In the genomic region with DNA sequence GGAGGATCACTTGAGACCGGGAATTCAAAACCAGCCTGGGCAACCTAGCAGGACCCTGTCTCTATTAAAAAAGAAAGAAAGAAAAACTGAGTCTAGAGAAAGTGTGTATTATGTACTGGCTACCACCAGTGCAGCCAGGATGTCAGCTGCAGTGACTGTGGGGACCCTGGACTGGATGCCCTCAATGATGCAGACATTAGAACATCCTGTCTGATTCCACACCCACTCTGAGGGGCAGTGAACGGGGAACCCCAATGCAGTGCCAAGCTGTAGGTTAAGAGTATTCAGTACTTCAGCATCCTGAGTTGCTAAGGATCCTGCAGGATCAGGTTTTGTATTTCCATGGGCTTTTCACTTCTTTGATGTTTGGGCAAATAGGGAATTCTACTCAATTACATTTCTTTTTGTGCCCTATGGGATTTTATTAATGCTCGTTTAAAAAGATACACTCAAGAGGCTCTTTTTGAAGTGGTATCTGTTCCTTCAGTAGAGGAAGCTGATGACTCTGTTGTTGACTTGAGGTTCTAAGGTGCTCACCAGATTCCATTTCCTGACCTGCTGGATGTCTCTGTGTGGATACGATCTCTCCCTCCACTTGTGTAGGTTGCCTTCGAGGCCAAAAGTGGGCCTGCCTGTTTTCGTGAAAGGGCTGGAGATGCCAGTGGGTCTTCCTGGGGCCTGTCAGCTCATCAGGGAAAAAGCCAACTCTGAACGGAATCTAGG, we compare ENCODE assay signal across 22 cellular contexts.
"Had no signal": no experiment of that assay in that cellular context is flagged by ENCODE, and none has a peak within 500 bp of the region (broad histone marks: within the 10 kb centered on the region; RNA-seq: fewer than 3 reads in every experiment).

No MANE protein-coding gene starts in this region.

- H3K4me1 ChIP-seq: ascending aorta, breast epithelium, prostate gland, right atrium auricular region, testis had no signal

- H3K9me3 Mint-ChIP-seq: activated T-cell treated with anti-CD3 and anti-CD28 coated beads, Interleukin-2, amount 50 U/mL, for 4 hours; type B pancreatic cell had no signal

- H3K4me3 ChIP-seq: ascending aorta, breast epithelium, esophagus muscularis mucosa, heart right ventricle, left ventricle myocardium inferior, prostate gland, right atrium auricular region, stomach, testis had no signal

- DNase-seq: activated CD4-positive, alpha-beta T cell treated with anti-CD3 and anti-CD28 coated beads for 1 hour; activated CD4-positive, alpha-beta T cell treated with anti-CD3 and anti-CD28 coated beads, Interleukin-2, amount 50 U/mL, for 4 hours; activated CD8-positive, alpha-beta memory T cell treated with anti-CD3 and anti-CD28 coated beads, Interleukin-2, amount 50 U/mL, for 4 hours; activated gamma-delta T cell treated with Interleukin-2 at 50 U/mL for 16 hours; activated T-cell treated with anti-CD3 and anti-CD28 coated beads, Interleukin-2, amount 50 U/mL, for 4 hours; effector CD8-positive, alpha-beta T cell; heart right ventricle; kidney glomerular epithelial cell; left ventricle myocardium inferior; mammary epithelial cell; midbrain; stimulated activated CD4-positive, alpha-beta T cell treated with anti-CD3 and anti-CD28 coated beads, Interleukin-2, amount 100 ng/mL, for 24 hours; stomach; SW 1271; testis; WERI-Rb-1 had no signal

- ATAC-seq: activated T-cell treated with anti-CD3 and anti-CD28 coated beads, Interleukin-2, amount 50 U/mL, for 4 hours had no signal

- H3K27ac ChIP-seq: breast epithelium, esophagus muscularis mucosa, left ventricle myocardium inferior, prostate gland, right atrium auricular region, stomach, testis, WERI-Rb-1 had no signal

- H3K4me3 Mint-ChIP-seq: activated T-cell treated with anti-CD3 and anti-CD28 coated beads, Interleukin-2, amount 50 U/mL, for 4 hours; type B pancreatic cell had no signal

- H3K36me3 ChIP-seq: breast epithelium, prostate gland, WERI-Rb-1 had no signal

- H3K9me3 ChIP-seq: ascending aorta, breast epithelium, esophagus muscularis mucosa, heart right ventricle, left ventricle myocardium inferior, prostate gland, right atrium auricular region, stomach, testis had no signal

- H3K27me3 Mint-ChIP-seq: type B pancreatic cell had no signal
